Comparison of ENCODE assay signal across 1 cellular context in genomic region chr20:18005170-18005989, GRCh38.
TF ChIP-seq lines count a peak whose summit lies in the region.

No MANE protein-coding gene starts in this region.

TF ChIP-seq in SK-N-SH, 30 proteins besides CTCF, POLR2A, EP300 and RAD21 (continued from another document):
- TF ChIP-seq TCF12 (IDR thresholded peaks at IDR 0.05) (no peak), NFIC (IDR thresholded peaks at IDR 0.05; ENCODE audit: borderline replicate concordance) (no peak), FOXJ3 (CRISPR knock-in tag; IDR thresholded peaks at IDR 0.05) (no peak), MEF2A (IDR thresholded peaks at IDR 0.05; ENCODE audit: borderline replicate concordance, low read depth) (no peak)
